In genomic region chr15:97959738-97960363, GRCh38 we compare ENCODE assay signal across 8 cellular contexts. TPM values are rescaled to one million over a fixed set of nuclear protein-coding genes. Genes with fewer than 3 reads are reported as not detected.
DNase-seq lines count a peak whose midpoint lies in the region; ATAC-seq, FAIRE-seq and TF ChIP-seq lines count a peak whose summit lies in the region.

No MANE protein-coding gene starts in this region.

- H3K9ac ChIP-seq in parathyroid adenoma, result no peak overlapping the region

- peak overlapping the region; percentile 98 for H3K27ac Mint-ChIP-seq in Calu3 (ENCODE audit: unreplicated experiment)

- ATAC-seq in HG02840 (IDR thresholded peaks at IDR 0.05; ENCODE audit: low FRiP score, unreplicated experiment) (no peak), GM18519 (IDR thresholded peaks at IDR 0.05; ENCODE audit: low FRiP score, unreplicated experiment) (no peak), HG03457 (IDR thresholded peaks at IDR 0.05; ENCODE audit: unreplicated experiment) (no peak)

- H3K27me3 ChIP-seq in SJCRH30 (no peaks in the 10 kb centered on the region), esophagus squamous epithelium (no peaks in the 10 kb centered on the region), parathyroid adenoma (ENCODE audit: control insufficient read depth, insufficient read depth, low read length) (no peaks in the 10 kb centered on the region)

- no peak overlapping the region for H3K27ac ChIP-seq in SJCRH30
- H3K27ac ChIP-seq in esophagus squamous epithelium, result peak overlapping the region; percentile 42 to 77 (median 57)
- peak overlapping the region; percentile 59 for H3K27ac ChIP-seq in parathyroid adenoma

- peak overlapping the region; percentile 40 for H3K4me3 ChIP-seq in SJCRH30
- peak overlapping the region; percentile 15 to 97 (median 72) for H3K4me3 ChIP-seq in esophagus squamous epithelium
- H3K4me3 ChIP-seq in parathyroid adenoma (ENCODE audit: low read depth, low read length), result peak overlapping the region; percentile 61

- intact Hi-C loops in Calu3 (cut with micrococcal nuclease; ENCODE audit: unreplicated experiment), result loop anchor here (2.0 kb wide), 2 partner anchors 35 to 51 kb away; no protein-coding TSS in a partner anchor
- intact Hi-C loops in esophagus squamous epithelium (cut with DNase I), result no loop called here

- no peaks in the 10 kb centered on the region for H3K4me1 ChIP-seq in SJCRH30
- H3K4me1 ChIP-seq in esophagus squamous epithelium, result peaks cover 5 to 43% (median 16%) of the 10 kb centered on the region in 3 donors
- H3K4me1 ChIP-seq in parathyroid adenoma, result no peaks in the 10 kb centered on the region

- H3K9me3 Mint-ChIP-seq in Calu3 (ENCODE audit: low read depth, unreplicated experiment), result peaks cover 3% of the 10 kb centered on the region

- no peaks in the 10 kb centered on the region for H3K79me2 ChIP-seq in parathyroid adenoma

- H3K4me1 Mint-ChIP-seq in Calu3 (ENCODE audit: low read depth, unreplicated experiment), result peaks cover 32% of the 10 kb centered on the region

- H3K36me3 ChIP-seq in SJCRH30, result no peaks in the 10 kb centered on the region
- H3K36me3 ChIP-seq in esophagus squamous epithelium, result no peaks in the 10 kb centered on the region
- no peaks in the 10 kb centered on the region for H3K36me3 ChIP-seq in parathyroid adenoma (ENCODE audit: control insufficient read depth, insufficient read depth, low read length)

- H3K9me3 ChIP-seq in SJCRH30 (replicated peaks) (no peaks in the 10 kb centered on the region), esophagus squamous epithelium (no peaks in the 10 kb centered on the region), parathyroid adenoma (ENCODE audit: control insufficient read depth, low read length) (no peaks in the 10 kb centered on the region)

- WGBS in esophagus squamous epithelium, 2 donors, result 4 to 10% methylated on average over 9 to 12 of the region's 19 CpGs

- peak overlapping the region; percentile 77 for H3K4me2 ChIP-seq in parathyroid adenoma (ENCODE audit: low read length)

- TF ChIP-seq CTCF in Calu3 (IDR thresholded peaks at IDR 0.05; ENCODE audit: unreplicated experiment), result no peak
- no peak for TF ChIP-seq CTCF in esophagus squamous epithelium (IDR thresholded peaks at IDR 0.05)
- TF ChIP-seq CTCF in parathyroid adenoma (IDR thresholded peaks at IDR 0.05), result no peak

- H2AFZ ChIP-seq in parathyroid adenoma, result peak overlapping the region; percentile 23

- CTCF ChIA-PET in Calu3 (lab: Charles Lee), result interaction anchor here (1.0 kb wide), 1 partner anchor 36 kb away, joined by 6 read pairs; no protein-coding TSS in a partner anchor

- H3K27me3 Mint-ChIP-seq in Calu3 (ENCODE audit: unreplicated experiment), result no peaks in the 10 kb centered on the region

- no peak for FAIRE-seq in RCC 7860 (lab: Jason Lieb, UNC)

- BruUV-seq in Calu3 (replicated peaks; lab: Mats Ljungman, UMichigan), result TSS peak; percentile 29

- no peak for TF ChIP-seq POLR2A in esophagus squamous epithelium (IDR thresholded peaks at IDR 0.05)

- DNase-seq in Calu3 (no peak), SJCRH30 (no peak), esophagus squamous epithelium (lab: John Stamatoyannopoulos, UW) (no peak), RCC 7860 (ENCODE audit: low spot score) (no peak)

- H3K36me3 Mint-ChIP-seq in Calu3 (ENCODE audit: insufficient read depth, unreplicated experiment), result peaks cover 25% of the 10 kb centered on the region

- H3K4me3 Mint-ChIP-seq in Calu3 (ENCODE audit: low read depth, unreplicated experiment), result peak overlapping the region; percentile 93

RNA-seq across cellular contexts. Expression of gene ARRDC4, which starts 0.7 kb away (rescaled TPM):
- total RNA-seq in Calu3 (2022), result 3.0 and 3.2 TPM in 2 replicates
- 4.6 and 4.8 TPM in 2 replicates for total RNA-seq in SJCRH30 (2014; rRNA removed; shearing (Covaris generic))
- 10 to 100 TPM in 3 of 4 donors, 1 to 10 TPM in 1; 6.3 to 24.6 (median 12.5) TPM for total RNA-seq in esophagus squamous epithelium
